Comparison of ENCODE assay signal across 17 cellular contexts in the genomic region with DNA sequence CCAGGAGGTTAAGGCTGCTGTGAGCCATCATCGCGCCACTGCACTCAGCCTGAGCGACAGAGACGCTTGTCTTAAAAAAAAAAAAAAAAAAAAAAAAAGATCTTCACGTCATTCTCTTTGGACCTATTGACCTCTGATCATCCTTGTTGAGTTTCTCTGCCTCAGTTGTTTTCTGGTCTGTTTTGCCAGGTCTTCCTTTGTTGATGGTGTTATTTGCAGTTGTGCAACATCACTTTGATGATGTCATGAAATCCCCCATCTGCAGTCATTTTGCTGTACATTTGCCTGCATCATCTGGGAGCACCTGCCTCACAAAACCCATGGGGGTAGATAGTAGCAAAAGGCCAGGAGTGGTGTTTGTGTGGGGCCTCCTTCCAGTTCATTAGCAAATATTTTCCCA. TPM values are rescaled to one million over a fixed set of nuclear protein-coding genes. Genes with fewer than 3 reads are reported as not detected.
DNase-seq lines count a peak whose midpoint lies in the region; ATAC-seq, FAIRE-seq and TF ChIP-seq lines count a peak whose summit lies in the region.
"Had no signal": no experiment of that assay in that cellular context is flagged by ENCODE, and none has a peak within 500 bp of the region (broad histone marks: within the 10 kb centered on the region; RNA-seq: fewer than 3 reads in every experiment).

No MANE protein-coding gene starts in this region.

- TF ChIP-seq CTCF in HepG2 (CRISPR knock-in tag; IDR thresholded peaks at IDR 0.05) (no peak), right lobe of liver (IDR thresholded peaks at IDR 0.05) (no peak), WTC11 (IDR thresholded peaks at IDR 0.05) (no peak), glutamatergic neuron (IDR thresholded peaks at IDR 0.05; ENCODE audit: partially characterized antibody, unreplicated experiment) (no peak)

- H3K4me2 ChIP-seq in HepG2 (ENCODE audit: low read depth, low read length) = no peak overlapping the region
- H3K4me2 ChIP-seq: BLaER1 treated with 17β-estradiol and CSF1 and Interleukin-3, amounts not matched to agents 10 nM and 100 nM had no signal

- H3K4me1 Mint-ChIP-seq in WTC11 (peaks cover 7% of the 10 kb centered on the region), glutamatergic neuron (ENCODE audit: low read depth, unreplicated experiment) (peaks cover 5% of the 10 kb centered on the region)

- H3K4me3 ChIP-seq in HepG2 (replicated peaks in 1 of 3; ENCODE audit: insufficient read depth in 1 of 3, low read depth in 2 of 3, low read length in 3 of 3) (no peak overlapping the region), right lobe of liver (no peak overlapping the region)
- H3K4me3 ChIP-seq: BLaER1 treated with 17β-estradiol and CSF1 and Interleukin-3, amounts not matched to agents 10 nM and 100 nM had no signal

- no TSS peak for BruUV-seq in HepG2 (replicated peaks; lab: Mats Ljungman, UMichigan)

- H3K79me2 ChIP-seq in HepG2 (ENCODE audit: insufficient read depth, low read length) = no peaks in the 10 kb centered on the region

- intact Hi-C loops in HepG2 (cut with micrococcal nuclease; ENCODE audit: unreplicated experiment) = no loop called here
- intact Hi-C loops in right lobe of liver (cut with DNase I) = no loop called here

- FAIRE-seq in HepG2 (lab: Jason Lieb, UNC) = no peak
- FAIRE-seq: GM12891 had no signal

- no peak for TF ChIP-seq EP300 in HepG2 (IDR thresholded peaks at IDR 0.05; ENCODE audit: low read depth in 2 of 2, low read length in 2 of 2)
- no peak for TF ChIP-seq EP300 in HepG2 (CRISPR knock-in tag; IDR thresholded peaks at IDR 0.05; ENCODE audit: borderline replicate concordance)

- no peak for TF ChIP-seq RAD21 in HepG2 (CRISPR knock-in tag; IDR thresholded peaks at IDR 0.05)

- 0 out of 5 replicates have a peak, but pooled peaks cover 0 to 1% of the 10 kb centered on the region in 2 experiments for H3K36me3 ChIP-seq in HepG2 (replicated peaks in 1 of 2; ENCODE audit: control insufficient read depth in 1 of 2, insufficient read depth in 2 of 2, low read length in 2 of 2)
- H3K36me3 ChIP-seq in right lobe of liver = no peaks in the 10 kb centered on the region

- no peak overlapping the region for H2AFZ ChIP-seq in HepG2 (ENCODE audit: low read length)

- CTCF ChIA-PET in HepG2 (lab: Yijun Ruan, JAX; ENCODE audit: low intra/inter-chr PET ratio, low total read pairs) = no interaction called here
- CTCF ChIA-PET in WTC11 (lab: Charles Lee) = no interaction called here

- DNase-seq in HepG2 (ENCODE audit: low spot score) (no peak), right lobe of liver (no peak), WTC11 (ENCODE audit: low spot score) (no peak), glutamatergic neuron (peak; percentile 44), cortex of kidney (lab: John Stamatoyannopoulos, UW) (no peak)
- DNase-seq: 8988T; AML-193; CD4-positive, CD25-positive, alpha-beta regulatory T cell; GOT3; H9; HFFc6; KG1 had no signal

- in situ Hi-C loops in HepG2 (cut with HindIII; ENCODE audit: extremely low pct_ligation_motif_present, low pct_unique_long_range_greater_than_20kb) = no loop called here

- no peak overlapping the region for H3K27ac ChIP-seq in HepG2 (ENCODE audit: extremely low read length, insufficient read depth, low read length)
- H3K27ac ChIP-seq in right lobe of liver = no peak overlapping the region
- H3K27ac ChIP-seq: BLaER1 treated with 17β-estradiol and CSF1 and Interleukin-3, amounts not matched to agents 10 nM and 100 nM; HL-60 had no signal

- H3K27me3 ChIP-seq in HepG2 (ENCODE audit: control insufficient read depth in 1 of 2, insufficient read depth in 2 of 2, low read length in 2 of 2) = no peaks in the 10 kb centered on the region
- no peaks in the 10 kb centered on the region for H3K27me3 ChIP-seq in right lobe of liver
- H3K27me3 ChIP-seq: BLaER1 treated with 17β-estradiol and CSF1 and Interleukin-3, amounts not matched to agents 10 nM and 100 nM had no signal

- ATAC-seq in HepG2 (no peak), right lobe of liver (no peak), WTC11 (no peak), HG03571 (IDR thresholded peaks at IDR 0.05; ENCODE audit: unreplicated experiment) (no peak), GM21381 (IDR thresholded peaks at IDR 0.05; ENCODE audit: unreplicated experiment) (no peak)

- no peak overlapping the region for H3K4me3 Mint-ChIP-seq in WTC11
- peak overlapping the region; percentile 31 for H3K4me3 Mint-ChIP-seq in glutamatergic neuron (ENCODE audit: unreplicated experiment)
- H3K4me3 Mint-ChIP-seq: CD4-positive, CD25-positive, alpha-beta regulatory T cell; H9; HFFc6 had no signal

- no peaks in the 10 kb centered on the region for H3K9me3 ChIP-seq in HepG2 (ENCODE audit: low read length)
- H3K9me3 ChIP-seq in right lobe of liver = no peaks in the 10 kb centered on the region
- H3K9me3 ChIP-seq: BLaER1 treated with 17β-estradiol and CSF1 and Interleukin-3, amounts not matched to agents 10 nM and 100 nM had no signal

- H3K36me3 Mint-ChIP-seq in WTC11 = peaks cover 5% of the 10 kb centered on the region; the same call in 1 of the 2 replicates
- H3K36me3 Mint-ChIP-seq in glutamatergic neuron (ENCODE audit: unreplicated experiment) = no peaks in the 10 kb centered on the region

- H4K20me1 ChIP-seq in HepG2 (ENCODE audit: insufficient read depth, low read length) = no peaks in the 10 kb centered on the region
- H4K20me1 ChIP-seq: BLaER1 treated with 17β-estradiol and CSF1 and Interleukin-3, amounts not matched to agents 10 nM and 100 nM had no signal

- 0 out of 2 replicates have a peak overlapping the region, but pooled peaks have one; percentile 76 for H3K27ac Mint-ChIP-seq in WTC11
- peak overlapping the region; percentile 81 for H3K27ac Mint-ChIP-seq in glutamatergic neuron (ENCODE audit: unreplicated experiment)
- H3K27ac Mint-ChIP-seq: HFFc6 had no signal

- WGBS in HepG2 (ENCODE audit: low lambda C conversion rate) = 94% methylated on average over 5 of the region's 5 CpGs
- 100% methylated on average over 1 of the region's 5 CpGs for WGBS in right lobe of liver (ENCODE audit: insufficient coverage, low coverage, low lambda C conversion rate, missing lambda C conversion rate)

- H3K27me3 Mint-ChIP-seq in WTC11 (ENCODE audit: low read depth) (no peaks in the 10 kb centered on the region), glutamatergic neuron (ENCODE audit: unreplicated experiment) (peaks cover 2% of the 10 kb centered on the region)
- H3K27me3 Mint-ChIP-seq: CD4-positive, CD25-positive, alpha-beta regulatory T cell had no signal

- TF ChIP-seq POLR2A in HepG2 (IDR thresholded peaks at IDR 0.05; ENCODE audit: insufficient read depth in 1 of 2, low read depth in 2 of 2, low read length in 2 of 2) = no peak
- no peak for TF ChIP-seq POLR2A in right lobe of liver (IDR thresholded peaks at IDR 0.05)

- POLR2A ChIA-PET in HepG2 (lab: Yijun Ruan, JAX) = no interaction called here
- POLR2A ChIA-PET in WTC11 (lab: Charles Lee) = no interaction called here

- H3K9me3 Mint-ChIP-seq in WTC11 (no peaks in the 10 kb centered on the region), glutamatergic neuron (ENCODE audit: unreplicated experiment) (peaks cover 1% of the 10 kb centered on the region)
- H3K9me3 Mint-ChIP-seq: CD4-positive, CD25-positive, alpha-beta regulatory T cell; H9; HFFc6 had no signal

- no peak overlapping the region for H3K9ac ChIP-seq in HepG2 (ENCODE audit: insufficient read depth, low read depth, low read length)
- H3K9ac ChIP-seq: BLaER1 treated with 17β-estradiol and CSF1 and Interleukin-3, amounts not matched to agents 10 nM and 100 nM had no signal

- H3K4me1 ChIP-seq in HepG2 (ENCODE audit: insufficient read depth, low read length) (no peaks in the 10 kb centered on the region), right lobe of liver (no peaks in the 10 kb centered on the region)

RNA-seq across cellular contexts. Expression of gene CHMP4B, which starts 39.2 kb away (rescaled TPM):
- total RNA-seq in HepG2 (2016; rRNA removed; fragmentation: Illumina TruSeq; extraction: Trizol) (40.1 and 55.7 TPM in 2 replicates), right lobe of liver (10 to 100 TPM; 21.0 to 40.8 (median 28.3) TPM), WTC11 (2021) (65.4 to 72.5 TPM (median 66.1 TPM) in 3 replicates), glutamatergic neuron (ENCODE audit: unreplicated experiment) (46.4 TPM)
- total RNA-seq in HepG2 (2016; cell fraction: cytosol; rRNA removed; fragmentation: Illumina TruSeq; extraction: Trizol; ENCODE audit: low read depth) = 21.5 and 22.5 TPM in 2 replicates
- 38.1 and 49.5 TPM in 2 replicates for total RNA-seq in HepG2 (2016; cell fraction: insoluble cytoplasmic fraction; rRNA removed; fragmentation: Illumina TruSeq; extraction: Trizol)
- 48.4 and 51.3 TPM in 2 replicates for total RNA-seq in HepG2 (2016; cell fraction: membrane; rRNA removed; fragmentation: Illumina TruSeq; extraction: Trizol)
- total RNA-seq in HepG2 (2016; cell fraction: nucleus; rRNA removed; fragmentation: Illumina TruSeq; extraction: Trizol) = 20.3 and 20.7 TPM in 2 replicates
- polyA plus RNA-seq in HepG2 (2011; rRNA removed) = 45.6 and 53.3 TPM in 2 replicates
- 41.0 and 57.4 TPM in 2 replicates for polyA plus RNA-seq in HepG2 (2011; cell fraction: cytosol; rRNA removed)
- 16.8 and 22.7 TPM in 2 replicates for polyA plus RNA-seq in HepG2 (2011; cell fraction: nucleus; rRNA removed)
- polyA plus RNA-seq in HepG2 (2012) = 89.7 and 106 TPM in 2 replicates
- 70.9 and 93.4 TPM in 2 replicates for polyA plus RNA-seq in HepG2 (2016; cell fraction: cytosol; fragmentation: Illumina TruSeq; extraction: Trizol; ENCODE audit: low read depth)
- 148 and 160 TPM in 2 replicates for polyA plus RNA-seq in HepG2 (2016; cell fraction: insoluble cytoplasmic fraction; fragmentation: Illumina TruSeq; extraction: Trizol; ENCODE audit: low read depth)
- polyA plus RNA-seq in HepG2 (2016; cell fraction: membrane; fragmentation: Illumina TruSeq; extraction: Trizol; ENCODE audit: low read depth) = 107 and 129 TPM in 2 replicates
- polyA plus RNA-seq in HepG2 (2016; cell fraction: nucleus; fragmentation: Illumina TruSeq; extraction: Trizol; ENCODE audit: insufficient read depth, low read depth) = 88.7 and 93.2 TPM in 2 replicates
- polyA minus RNA-seq in HepG2 (2011; rRNA and poly(A)+ RNA removed; ENCODE audit: low replicate concordance) = 12.1 and 18.5 TPM in 2 replicates
- polyA minus RNA-seq in HepG2 (2011; cell fraction: cytosol; rRNA and poly(A)+ RNA removed) = 23.5 and 28.2 TPM in 2 replicates
- 9.5 and 11.8 TPM in 2 replicates for polyA minus RNA-seq in HepG2 (2011; cell fraction: nucleus; rRNA and poly(A)+ RNA removed)

RNA-seq across cellular contexts. Expression of gene ZNF341, which starts 40.1 kb away (rescaled TPM):
- total RNA-seq in HepG2 (2016; rRNA removed; fragmentation: Illumina TruSeq; extraction: Trizol) = 0.97 and 1.1 TPM in 2 replicates
- total RNA-seq in HepG2 (2016; cell fraction: cytosol; rRNA removed; fragmentation: Illumina TruSeq; extraction: Trizol; ENCODE audit: low read depth) = 0.26 and 0.40 TPM in 2 replicates
- 0.85 and 1.00 TPM in 2 replicates for total RNA-seq in HepG2 (2016; cell fraction: insoluble cytoplasmic fraction; rRNA removed; fragmentation: Illumina TruSeq; extraction: Trizol)
- 0.43 and 0.59 TPM in 2 replicates for total RNA-seq in HepG2 (2016; cell fraction: membrane; rRNA removed; fragmentation: Illumina TruSeq; extraction: Trizol)
- 1.3 and 1.4 TPM in 2 replicates for total RNA-seq in HepG2 (2016; cell fraction: nucleus; rRNA removed; fragmentation: Illumina TruSeq; extraction: Trizol)
- 2.2 TPM in 2 replicates for polyA plus RNA-seq in HepG2 (2011; rRNA removed)
- polyA plus RNA-seq in HepG2 (2011; cell fraction: cytosol; rRNA removed) = 0.87 and 0.94 TPM in 2 replicates
- 5.0 and 6.3 TPM in 2 replicates for polyA plus RNA-seq in HepG2 (2011; cell fraction: nucleus; rRNA removed)
- polyA plus RNA-seq in HepG2 (2012) = 0.99 and 1.6 TPM in 2 replicates
- 0.21 and 0.25 TPM in 2 replicates for polyA plus RNA-seq in HepG2 (2016; cell fraction: cytosol; fragmentation: Illumina TruSeq; extraction: Trizol; ENCODE audit: low read depth)
- polyA plus RNA-seq in HepG2 (2016; cell fraction: insoluble cytoplasmic fraction; fragmentation: Illumina TruSeq; extraction: Trizol; ENCODE audit: low read depth) = 1.0 and 1.3 TPM in 2 replicates
- polyA plus RNA-seq in HepG2 (2016; cell fraction: membrane; fragmentation: Illumina TruSeq; extraction: Trizol; ENCODE audit: low read depth) = 0.33 and 0.47 TPM in 2 replicates
- 4.5 and 5.6 TPM in 2 replicates for polyA plus RNA-seq in HepG2 (2016; cell fraction: nucleus; fragmentation: Illumina TruSeq; extraction: Trizol; ENCODE audit: insufficient read depth, low read depth)
- 3.5 and 6.0 TPM in 2 replicates for polyA minus RNA-seq in HepG2 (2011; rRNA and poly(A)+ RNA removed; ENCODE audit: low replicate concordance)
- 0.88 and 1.3 TPM in 2 replicates for polyA minus RNA-seq in HepG2 (2011; cell fraction: cytosol; rRNA and poly(A)+ RNA removed)
- 2.2 and 2.3 TPM in 2 replicates for polyA minus RNA-seq in HepG2 (2011; cell fraction: nucleus; rRNA and poly(A)+ RNA removed)
- 1 to 10 TPM in 5 of 6 experiments, under 1 TPM in 1; 0.99 to 2.0 (median 1.6) TPM for total RNA-seq in right lobe of liver
- 7.8 to 9.6 TPM (median 8.0 TPM) in 3 replicates for total RNA-seq in WTC11 (2021)
- total RNA-seq in glutamatergic neuron (ENCODE audit: unreplicated experiment) = 3.3 TPM

RNA-seq across cellular contexts. Expression of gene PXMP4, which starts 51.8 kb away (rescaled TPM):
- total RNA-seq in HepG2 (2016; rRNA removed; fragmentation: Illumina TruSeq; extraction: Trizol) = not detected in 2 replicates
- not detected in 2 replicates for total RNA-seq in HepG2 (2016; cell fraction: cytosol; rRNA removed; fragmentation: Illumina TruSeq; extraction: Trizol; ENCODE audit: low read depth)
- not detected in 2 replicates for total RNA-seq in HepG2 (2016; cell fraction: insoluble cytoplasmic fraction; rRNA removed; fragmentation: Illumina TruSeq; extraction: Trizol)
- not detected in 2 replicates for total RNA-seq in HepG2 (2016; cell fraction: membrane; rRNA removed; fragmentation: Illumina TruSeq; extraction: Trizol)
- not detected in 2 replicates for total RNA-seq in HepG2 (2016; cell fraction: nucleus; rRNA removed; fragmentation: Illumina TruSeq; extraction: Trizol)
- polyA plus RNA-seq in HepG2 (2011; rRNA removed) = not detected in 2 replicates
- polyA plus RNA-seq in HepG2 (2011; cell fraction: cytosol; rRNA removed) = 0.01 TPM in 1 of 2 replicates, not detected in the other
- not detected in 2 replicates for polyA plus RNA-seq in HepG2 (2011; cell fraction: nucleus; rRNA removed)
- 0.07 TPM in 1 of 2 replicates, not detected in the other for polyA plus RNA-seq in HepG2 (2012)
- not detected in 2 replicates for polyA plus RNA-seq in HepG2 (2016; cell fraction: cytosol; fragmentation: Illumina TruSeq; extraction: Trizol; ENCODE audit: low read depth)
- not detected in 2 replicates for polyA plus RNA-seq in HepG2 (2016; cell fraction: insoluble cytoplasmic fraction; fragmentation: Illumina TruSeq; extraction: Trizol; ENCODE audit: low read depth)
- polyA plus RNA-seq in HepG2 (2016; cell fraction: membrane; fragmentation: Illumina TruSeq; extraction: Trizol; ENCODE audit: low read depth) = not detected in 2 replicates
- polyA plus RNA-seq in HepG2 (2016; cell fraction: nucleus; fragmentation: Illumina TruSeq; extraction: Trizol; ENCODE audit: insufficient read depth, low read depth) = not detected in 2 replicates
- 0.20 and 11.4 TPM in 2 replicates for polyA minus RNA-seq in HepG2 (2011; rRNA and poly(A)+ RNA removed; ENCODE audit: low replicate concordance)
- not detected in 2 replicates for polyA minus RNA-seq in HepG2 (2011; cell fraction: cytosol; rRNA and poly(A)+ RNA removed)
- not detected in 2 replicates for polyA minus RNA-seq in HepG2 (2011; cell fraction: nucleus; rRNA and poly(A)+ RNA removed)
- 10 to 100 TPM in 4 of 6 experiments, 1 to 10 TPM in 2; 5.5 to 17.8 (median 12.9) TPM for total RNA-seq in right lobe of liver
- 3.3 to 6.0 TPM (median 5.8 TPM) in 3 replicates for total RNA-seq in WTC11 (2021)
- total RNA-seq in glutamatergic neuron (ENCODE audit: unreplicated experiment) = 9.4 TPM
